ENCODE assay signal across 8 cellular contexts in genomic region chr9:94168203-94169000, GRCh38.
DNase-seq lines count a peak whose midpoint lies in the region; ATAC-seq and TF ChIP-seq lines count a peak whose summit lies in the region.

No MANE protein-coding gene starts in this region.

- no peak for ATAC-seq in SK-N-SH treated with all-trans-retinoic acid at 6 μM for 48 hours
- no peak for ATAC-seq in activated CD8-positive, alpha-beta T cell treated with anti-CD3 and anti-CD28 coated beads, Interleukin-2, amount 10 ng/mL, durations not matched to agents 7 days and 5 days
- no peak for ATAC-seq in HG02884 (IDR thresholded peaks at IDR 0.05; ENCODE audit: unreplicated experiment)

- H3K36me3 Mint-ChIP-seq in activated CD8-positive, alpha-beta T cell treated with anti-CD3 and anti-CD28 coated beads, Interleukin-2, amount 10 ng/mL, durations not matched to agents 7 days and 5 days (ENCODE audit: low read depth): peaks cover 44% of the 10 kb centered on the region

- CTCF ChIA-PET in SK-N-SH (lab: Yijun Ruan, JAX): interaction anchor here (1.0 to 1.5 kb wide), 3 partner anchors 9 to 155 kb away, joined by 3 to 7 read pairs (median 3); no protein-coding TSS in a partner anchor
- CTCF ChIA-PET in activated CD8-positive, alpha-beta T cell treated with anti-CD3 and anti-CD28 coated beads, Interleukin-2, amount 10 ng/mL, durations not matched to agents 7 days and 5 days (lab: Charles Lee): interaction anchor here (1.1 to 1.6 kb wide), 3 partner anchors 10 to 46 kb away, joined by 4 to 7 read pairs (median 5); no protein-coding TSS in a partner anchor

- H3K4me3 ChIP-seq in SK-N-SH (ENCODE audit: low read depth in 2 of 2, low read length in 1 of 2) (peak overlapping the region; percentile 79), iPS-20b (ENCODE audit: low read length) (peak overlapping the region; percentile 90), subcutaneous abdominal adipose tissue (ENCODE audit: low read depth in 1 of 5, low read length in 5 of 5) (peak overlapping the region; percentile 77 to 84 (median 82))

- H3K27ac Mint-ChIP-seq in activated CD8-positive, alpha-beta T cell treated with anti-CD3 and anti-CD28 coated beads, Interleukin-2, amount 10 ng/mL, durations not matched to agents 7 days and 5 days: peak overlapping the region; percentile 79

- H3K36me3 ChIP-seq in SK-N-SH (replicated peaks in 1 of 2; ENCODE audit: control insufficient read depth in 1 of 2, insufficient read depth in 2 of 2, low read length in 1 of 2) (peaks cover 7 to 26% of the 10 kb centered on the region in 2 experiments), iPS-20b (ENCODE audit: insufficient read depth, low read depth, low read length) (peaks cover 23% of the 10 kb centered on the region), subcutaneous abdominal adipose tissue (ENCODE audit: control insufficient read depth in 5 of 5, insufficient read depth in 5 of 5, low read length in 5 of 5) (peaks cover 0 to under 1% (median 0%) of the 10 kb centered on the region in 5 donors)

- peaks cover 15% of the 10 kb centered on the region for H3F3A ChIP-seq in SK-N-SH (replicated peaks; ENCODE audit: insufficient read depth)

- in situ Hi-C loops in GM13977 (cut with MboI; ENCODE audit: low pct_unique_long_range_greater_than_20kb, low sequenced_read_pairs, unreplicated experiment): no loop called here

- TF ChIP-seq RAD21 in SK-N-SH (IDR thresholded peaks at IDR 0.05; ENCODE audit: low read length): no peak

- no peak for DNase-seq in SK-N-SH
- no peak for DNase-seq in activated CD8-positive, alpha-beta T cell treated with anti-CD3 and anti-CD28 coated beads, Interleukin-2, amount 10 ng/mL, durations not matched to agents 7 days and 5 days
- no peak for DNase-seq in GM13977 (ENCODE audit: low spot score)
- no peak for DNase-seq in NCI-H187 (lab: John Stamatoyannopoulos, UW)

- no peaks in the 10 kb centered on the region for H3K9me3 Mint-ChIP-seq in activated CD8-positive, alpha-beta T cell treated with anti-CD3 and anti-CD28 coated beads, Interleukin-2, amount 10 ng/mL, durations not matched to agents 7 days and 5 days (ENCODE audit: insufficient read depth)

- TF ChIP-seq CTCF in SK-N-SH (IDR thresholded peaks at IDR 0.05): no peak
- no peak for TF ChIP-seq CTCF in GM13977 (IDR thresholded peaks at IDR 0.05; ENCODE audit: extremely low read depth, insufficient read depth, missing control alignments)

- H3K27ac ChIP-seq in SK-N-SH (ENCODE audit: low read depth in 2 of 2, low read length in 1 of 2): peak overlapping the region; percentile 84 to 92; a peak in 3 of 4 replicates
- H3K27ac ChIP-seq in iPS-20b (ENCODE audit: low read length): no peak overlapping the region
- H3K27ac ChIP-seq in subcutaneous abdominal adipose tissue (ENCODE audit: low read depth, low read length): peak overlapping the region; percentile 95

- H3K27me3 ChIP-seq in SK-N-SH (ENCODE audit: insufficient read depth) (no peaks in the 10 kb centered on the region), iPS-20b (ENCODE audit: insufficient read depth, low read length) (no peaks in the 10 kb centered on the region), subcutaneous abdominal adipose tissue (ENCODE audit: control insufficient read depth in 5 of 5, insufficient read depth in 4 of 5, low read length in 5 of 5) (no peaks in the 10 kb centered on the region)

- H3K4me3 Mint-ChIP-seq in activated CD8-positive, alpha-beta T cell treated with anti-CD3 and anti-CD28 coated beads, Interleukin-2, amount 10 ng/mL, durations not matched to agents 7 days and 5 days: peak overlapping the region; percentile 87

- POLR2A ChIA-PET in SK-N-SH (lab: Yijun Ruan, JAX): interaction anchor here (1.1 kb wide), 1 partner anchor 15 kb away, joined by 3 read pairs; no protein-coding TSS in a partner anchor
- POLR2A ChIA-PET in activated CD8-positive, alpha-beta T cell treated with anti-CD3 and anti-CD28 coated beads, Interleukin-2, amount 10 ng/mL, durations not matched to agents 7 days and 5 days (lab: Charles Lee): no interaction called here

- no peak for TF ChIP-seq EP300 in SK-N-SH (IDR thresholded peaks at IDR 0.05; ENCODE audit: borderline replicate concordance in 1 of 2, low read depth in 1 of 2, low read length in 1 of 2)

- 58% methylated on average over 10 of the region's 10 CpGs for WGBS in SK-N-SH (ENCODE audit: low lambda C conversion rate)

- peaks cover 17 to 22% of the 10 kb centered on the region in 2 experiments; a peak in 3 of 4 replicates for H3K4me1 ChIP-seq in SK-N-SH (ENCODE audit: control insufficient read depth in 1 of 2, insufficient read depth in 2 of 2, low read depth in 1 of 2, low read length in 1 of 2)
- H3K4me1 ChIP-seq in iPS-20b (ENCODE audit: insufficient read depth, low read length): peaks cover 21% of the 10 kb centered on the region; the same call in 1 of the 2 replicates
- H3K4me1 ChIP-seq in subcutaneous abdominal adipose tissue (ENCODE audit: control insufficient read depth in 5 of 5, insufficient read depth in 5 of 5, low read length in 5 of 5): peaks cover 0 to 68% (median 66%) of the 10 kb centered on the region in 5 donors

- H3K9ac ChIP-seq in SK-N-SH (peak overlapping the region; percentile 100; the same call in 1 of the 2 replicates), iPS-20b (ENCODE audit: low read depth, low read length) (peak overlapping the region; percentile 98; the same call in 1 of the 2 replicates), subcutaneous abdominal adipose tissue (ENCODE audit: low read length in 5 of 5) (peak overlapping the region in 4 of 5 donors; percentile 3 to 92 (median 77))

- no peaks in the 10 kb centered on the region; the same call in 1 of the 2 replicates for H3K9me2 ChIP-seq in SK-N-SH

- H3K4me1 Mint-ChIP-seq in activated CD8-positive, alpha-beta T cell treated with anti-CD3 and anti-CD28 coated beads, Interleukin-2, amount 10 ng/mL, durations not matched to agents 7 days and 5 days (ENCODE audit: low read depth): peaks cover 62% of the 10 kb centered on the region

- peaks cover 66% of the 10 kb centered on the region for H3K79me2 ChIP-seq in SK-N-SH (ENCODE audit: insufficient read depth)

- H4K20me1 ChIP-seq in SK-N-SH (ENCODE audit: insufficient read depth): peaks cover 65% of the 10 kb centered on the region

- H3K4me2 ChIP-seq in SK-N-SH: peak overlapping the region; percentile 81

- no peaks in the 10 kb centered on the region for H3K27me3 Mint-ChIP-seq in activated CD8-positive, alpha-beta T cell treated with anti-CD3 and anti-CD28 coated beads, Interleukin-2, amount 10 ng/mL, durations not matched to agents 7 days and 5 days (ENCODE audit: low read depth)

- H3K9me3 ChIP-seq in SK-N-SH (no peaks in the 10 kb centered on the region), iPS-20b (ENCODE audit: insufficient read depth, low read depth, low read length) (no peaks in the 10 kb centered on the region), subcutaneous abdominal adipose tissue (ENCODE audit: control insufficient read depth in 5 of 5, low read length in 5 of 5) (no peaks in the 10 kb centered on the region)

- H2AFZ ChIP-seq in SK-N-SH (ENCODE audit: low read depth): no peak overlapping the region

TF ChIP-seq in SK-N-SH, 30 proteins besides CTCF, POLR2A, EP300 and RAD21:
- TF ChIP-seq MXI1 (IDR thresholded peaks at IDR 0.05; ENCODE audit: low read depth, low read length): peak; percentile 45; the same call in 1 of the 2 replicates
- no peak for TF ChIP-seq FOSL2 (IDR thresholded peaks at IDR 0.05; ENCODE audit: borderline replicate concordance, low read depth)
- TF ChIP-seq GABPA (IDR thresholded peaks at IDR 0.05; ENCODE audit: low read depth): no peak
- no peak for TF ChIP-seq TAF1 (IDR thresholded peaks at IDR 0.05; ENCODE audit: borderline replicate concordance, low read depth, low read length)
TF ChIP-seq in SK-N-SH: peak in this region for 1.

TF ChIP-seq in SK-N-SH treated with all-trans-retinoic acid at 6 μM for 48 hours, 23 proteins besides CTCF, POLR2A, EP300 and RAD21:
- no peak for TF ChIP-seq ZFP30 (CRISPR knock-in tag; IDR thresholded peaks at IDR 0.05)
